In the genomic region with DNA sequence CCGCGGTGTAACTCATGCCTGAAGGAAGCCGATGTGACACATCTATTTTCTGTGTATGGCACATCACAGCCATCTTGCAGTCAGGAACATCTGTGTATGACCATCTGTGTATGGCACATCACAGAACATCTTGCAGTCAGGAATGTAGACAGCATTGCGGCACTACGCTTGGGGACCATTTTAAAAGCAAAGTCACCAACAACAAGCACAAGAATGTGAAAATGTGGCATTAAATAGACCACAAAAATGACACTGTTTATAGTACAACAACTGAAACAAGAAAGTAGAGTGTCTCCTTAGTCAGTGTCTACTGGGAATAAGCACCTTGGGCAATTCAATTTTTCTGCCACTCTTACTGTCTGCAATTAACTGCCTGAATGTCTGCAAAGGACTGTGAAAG, we compare ENCODE assay signal across 18 cellular contexts.
DNase-seq lines count a peak whose midpoint lies in the region; ATAC-seq, FAIRE-seq and TF ChIP-seq lines count a peak whose summit lies in the region.
"Had no signal": no experiment of that assay in that cellular context is flagged by ENCODE, and none has a peak within 500 bp of the region (broad histone marks: within the 10 kb centered on the region; RNA-seq: fewer than 3 reads in every experiment).

No MANE protein-coding gene starts in this region.

- H3K4me3 ChIP-seq in KMS-11 (IDR thresholded peaks at IDR 0.05; ENCODE audit: insufficient read depth, low read depth, low read length) (no peak overlapping the region), astrocyte (ENCODE audit: insufficient read depth, low read depth, low read length) (no peak overlapping the region), uterus (no peak overlapping the region)

- peak overlapping the region; percentile 3; the same call in 1 of the 2 replicates for H3K9ac ChIP-seq in KMS-11
- no peak overlapping the region for H3K9ac ChIP-seq in astrocyte (ENCODE audit: low read length)
- H3K9ac ChIP-seq: SK-N-SH had no signal

- H3K79me2 ChIP-seq in KMS-11 (ENCODE audit: insufficient read depth, low read depth) (no peaks in the 10 kb centered on the region), astrocyte (ENCODE audit: insufficient read depth, low read length) (no peaks in the 10 kb centered on the region)

- TF ChIP-seq CTCF in KMS-11 (conservative IDR thresholded peaks at IDR 0.05; ENCODE audit: low read depth, low read length) = no peak
- TF ChIP-seq CTCF in astrocyte (IDR thresholded peaks at IDR 0.05; ENCODE audit: insufficient read depth, low read depth, low read length) = no peak
- TF ChIP-seq CTCF in osteocyte (IDR thresholded peaks at IDR 0.05) = no peak
- no peak for TF ChIP-seq CTCF in uterus (IDR thresholded peaks at IDR 0.05)

- peak overlapping the region; percentile 68 for H3K4me2 ChIP-seq in KMS-11
- no peak overlapping the region for H3K4me2 ChIP-seq in astrocyte (ENCODE audit: low read length)
- H3K4me2 ChIP-seq: SK-N-SH had no signal

- H3K27me3 Mint-ChIP-seq in astrocyte (ENCODE audit: low read depth, unreplicated experiment) (no peaks in the 10 kb centered on the region), osteocyte (ENCODE audit: unreplicated experiment) (no peaks in the 10 kb centered on the region)

- H3K36me3 Mint-ChIP-seq in astrocyte (ENCODE audit: low read depth, unreplicated experiment) (no peaks in the 10 kb centered on the region), osteocyte (ENCODE audit: unreplicated experiment) (peaks cover 33% of the 10 kb centered on the region)

- H3K4me1 Mint-ChIP-seq in astrocyte (ENCODE audit: low read depth, unreplicated experiment) (peaks cover 3% of the 10 kb centered on the region), osteocyte (ENCODE audit: unreplicated experiment) (peaks cover 37% of the 10 kb centered on the region)
- H3K4me1 Mint-ChIP-seq: H9 had no signal

- peaks cover 99% of the 10 kb centered on the region for H3K4me1 ChIP-seq in KMS-11 (ENCODE audit: low read depth, poor library complexity, severe bottlenecking)
- H3K4me1 ChIP-seq in astrocyte (ENCODE audit: insufficient read depth, low read length) = no peaks in the 10 kb centered on the region
- no peaks in the 10 kb centered on the region for H3K4me1 ChIP-seq in uterus

- H3K9me3 Mint-ChIP-seq in astrocyte (ENCODE audit: unreplicated experiment) (peaks cover 5% of the 10 kb centered on the region), osteocyte (ENCODE audit: unreplicated experiment) (peaks cover 33% of the 10 kb centered on the region)

- H3K27ac ChIP-seq in KMS-11 (peak overlapping the region; percentile 82), astrocyte (ENCODE audit: low read depth, low read length) (no peak overlapping the region), uterus (no peak overlapping the region)
- H3K27ac ChIP-seq: HL-60 had no signal

- H3K36me3 ChIP-seq in KMS-11 (ENCODE audit: insufficient read depth) (no peaks in the 10 kb centered on the region), astrocyte (ENCODE audit: insufficient read depth, low read length) (no peaks in the 10 kb centered on the region), uterus (no peaks in the 10 kb centered on the region)

- no peak for ATAC-seq in left colon
- ATAC-seq: Right ventricle myocardium inferior had no signal

- H4K20me1 ChIP-seq in KMS-11 (ENCODE audit: insufficient read depth) (no peaks in the 10 kb centered on the region), astrocyte (ENCODE audit: insufficient read depth, low read length) (no peaks in the 10 kb centered on the region)

- H3K27ac Mint-ChIP-seq in astrocyte (ENCODE audit: unreplicated experiment) = no peak overlapping the region
- peak overlapping the region; percentile 51 for H3K27ac Mint-ChIP-seq in osteocyte (ENCODE audit: unreplicated experiment)
- H3K27ac Mint-ChIP-seq: H9 had no signal

- intact Hi-C loops in left colon (cut with DNase I, micrococcal nuclease) = no loop called here
- intact Hi-C loops in uterus (cut with DNase I; ENCODE audit: low total_unique reads) = no loop called here

- TF ChIP-seq POLR2A in uterus (IDR thresholded peaks at IDR 0.05) = no peak

- H3K27me3 ChIP-seq in KMS-11 (ENCODE audit: insufficient read depth, low read depth) = no peaks in the 10 kb centered on the region
- H3K27me3 ChIP-seq in astrocyte (ENCODE audit: insufficient read depth, low read length) = no peaks in the 10 kb centered on the region
- H3K27me3 ChIP-seq in uterus = no peaks in the 10 kb centered on the region

- no peak overlapping the region for H3K4me3 Mint-ChIP-seq in astrocyte (ENCODE audit: unreplicated experiment)
- H3K4me3 Mint-ChIP-seq in osteocyte (ENCODE audit: unreplicated experiment) = no peak overlapping the region
- H3K4me3 Mint-ChIP-seq: H9 had no signal

- peak; percentile 59 for FAIRE-seq in astrocyte (lab: Jason Lieb, UNC)
- FAIRE-seq: GM19239 had no signal

- H3K9me3 ChIP-seq in astrocyte (ENCODE audit: insufficient read depth, low read depth, low read length) (no peaks in the 10 kb centered on the region), uterus (no peaks in the 10 kb centered on the region)

- DNase-seq in EH (ENCODE audit: low read depth) (peak; percentile 74), astrocyte (ENCODE audit: low read depth) (no peak), osteocyte (ENCODE audit: extremely low spot score, unreplicated experiment) (no peak), left colon (no peak), uterus (no peak), NCI-H1417 (lab: John Stamatoyannopoulos, UW) (no peak), GF-D8 (lab: John Stamatoyannopoulos, UW) (no peak)
- DNase-seq: C1 segment of cervical spinal cord, H9, NCI-H1436 treated with DMSO at 0.1 percent for 48 hours, NCI-H2081, NCI-H82, SK-N-SH, T-helper 1 cell had no signal

- H2AFZ ChIP-seq in KMS-11 (ENCODE audit: low read depth) (no peak overlapping the region), astrocyte (ENCODE audit: low read depth, low read length) (peak overlapping the region; percentile 11)
